Comparison of ENCODE assay signal across 8 cellular contexts in the genomic region with DNA sequence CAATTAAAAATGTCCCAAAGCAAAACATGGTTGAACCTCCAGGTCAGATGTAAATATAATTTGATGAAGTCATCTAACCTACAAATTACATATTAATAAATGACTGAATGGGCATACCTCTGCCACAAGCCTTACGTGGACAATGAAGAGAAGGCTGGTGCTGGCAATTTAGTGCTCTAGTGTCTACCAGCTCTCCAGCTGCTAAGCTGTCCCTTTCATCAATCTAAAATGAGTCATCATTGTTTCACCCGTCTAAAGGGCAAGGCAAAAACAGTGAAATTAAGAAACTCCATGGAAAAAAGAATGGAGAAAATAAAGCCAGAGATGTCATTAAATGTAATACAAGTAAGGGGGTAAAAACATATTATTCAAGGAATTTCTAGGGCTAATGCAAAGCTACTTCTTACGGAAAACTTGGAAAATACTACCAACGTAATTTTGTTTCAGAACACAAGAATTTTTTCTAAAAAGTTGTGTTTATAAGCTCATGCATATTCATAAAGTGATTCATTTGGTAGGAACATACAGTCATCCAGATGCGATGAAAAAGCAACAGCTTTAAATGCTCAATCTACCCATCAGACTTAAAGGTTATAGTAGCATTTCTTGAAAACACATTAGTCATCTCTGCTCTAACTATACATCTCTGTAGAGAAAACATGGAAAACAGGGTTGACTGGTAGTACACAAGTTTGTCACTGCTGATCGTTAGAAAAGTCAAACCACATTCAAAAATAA.
DNase-seq lines count a peak whose midpoint lies in the region; ATAC-seq, FAIRE-seq and TF ChIP-seq lines count a peak whose summit lies in the region.

No MANE protein-coding gene starts in this region.

- POLR2A ChIA-PET in HepG2 (lab: Yijun Ruan, JAX), result no interaction called here

- TF ChIP-seq POLR2A in HepG2 (IDR thresholded peaks at IDR 0.05; ENCODE audit: insufficient read depth in 1 of 2, low read depth in 2 of 2, low read length in 2 of 2), result no peak

- in situ Hi-C loops in HepG2 (cut with HindIII; ENCODE audit: extremely low pct_ligation_motif_present, low pct_unique_long_range_greater_than_20kb), result no loop called here

- CTCF ChIA-PET in HepG2 (lab: Yijun Ruan, JAX; ENCODE audit: low intra/inter-chr PET ratio, low total read pairs), result no interaction called here

- WGBS in HepG2 (ENCODE audit: low lambda C conversion rate), result 85% methylated on average over 6 of the region's 6 CpGs

- H3K27ac ChIP-seq in HepG2 (ENCODE audit: extremely low read length, insufficient read depth, low read length), result no peak overlapping the region

- TF ChIP-seq CTCF in AG10803 (conservative IDR thresholded peaks at IDR 0.05; ENCODE audit: low read length) (no peak), HepG2 (CRISPR knock-in tag; IDR thresholded peaks at IDR 0.05) (no peak)

- H3K27me3 ChIP-seq in adipocyte (replicated peaks; ENCODE audit: control insufficient read depth, insufficient read depth, low read length) (no peaks in the 10 kb centered on the region), HepG2 (ENCODE audit: control insufficient read depth in 1 of 2, insufficient read depth in 2 of 2, low read length in 2 of 2) (no peaks in the 10 kb centered on the region)

- intact Hi-C loops in HepG2 (cut with micrococcal nuclease; ENCODE audit: unreplicated experiment), result loop anchor here (10.0 kb wide), 1 partner anchor 102 kb away; no protein-coding TSS in a partner anchor

- DNase-seq in AG10803 (ENCODE audit: low read depth) (peak; percentile 67), HS-5 (ENCODE audit: low read depth) (peak; percentile 73), adipocyte (ENCODE audit: low read depth) (peak; percentile 76), HepG2 (ENCODE audit: low spot score) (no peak), anterior cingulate cortex (lab: John Stamatoyannopoulos, UW) (no peak), NCI-H345 treated with DMSO at 0.1 percent for 48 hours (lab: John Stamatoyannopoulos, UW; ENCODE audit: unreplicated experiment) (no peak), dermis blood vessel endothelial cell (no peak)

- H3K4me1 ChIP-seq in adipocyte (ENCODE audit: control insufficient read depth, insufficient read depth, low read length) (peaks cover 35% of the 10 kb centered on the region), HepG2 (ENCODE audit: insufficient read depth, low read length) (peaks cover 54% of the 10 kb centered on the region)

- H3K9me3 ChIP-seq in adipocyte (ENCODE audit: control insufficient read depth, low read length) (no peaks in the 10 kb centered on the region), HepG2 (ENCODE audit: low read length) (no peaks in the 10 kb centered on the region)

- H3K4me3 ChIP-seq in AG10803 (ENCODE audit: low read length) (no peak overlapping the region), adipocyte (ENCODE audit: low read length) (peak overlapping the region; percentile 14), HepG2 (replicated peaks in 1 of 3; ENCODE audit: insufficient read depth in 1 of 3, low read depth in 2 of 3, low read length in 3 of 3) (no peak overlapping the region)

- TF ChIP-seq RAD21 in HepG2 (CRISPR knock-in tag; IDR thresholded peaks at IDR 0.05), result no peak

- no peak overlapping the region for H3K4me2 ChIP-seq in HepG2 (ENCODE audit: low read depth, low read length)

- no peak for FAIRE-seq in HepG2 (lab: Jason Lieb, UNC)

- H3K36me3 ChIP-seq in adipocyte (ENCODE audit: control insufficient read depth, insufficient read depth, low read length, severe bottlenecking), result no peaks in the 10 kb centered on the region
- H3K36me3 ChIP-seq in HepG2 (replicated peaks in 1 of 2; ENCODE audit: control insufficient read depth in 1 of 2, insufficient read depth in 2 of 2, low read length in 2 of 2), result no peaks in the 10 kb centered on the region

- H4K20me1 ChIP-seq in HepG2 (ENCODE audit: insufficient read depth, low read length), result peaks cover 20% of the 10 kb centered on the region

- ATAC-seq in HepG2 (no peak; the same call in 2 of the 3 replicates), GM21367 (IDR thresholded peaks at IDR 0.05; ENCODE audit: unreplicated experiment) (no peak)

- BruUV-seq in HepG2 (replicated peaks; lab: Mats Ljungman, UMichigan), result no TSS peak

- TF ChIP-seq EP300 in HepG2 (IDR thresholded peaks at IDR 0.05; ENCODE audit: low read depth in 2 of 2, low read length in 2 of 2) (no peak), HepG2 (CRISPR knock-in tag; IDR thresholded peaks at IDR 0.05; ENCODE audit: borderline replicate concordance) (no peak)

- no peak overlapping the region for H2AFZ ChIP-seq in HepG2 (ENCODE audit: low read length)

- H3K9ac ChIP-seq in adipocyte (ENCODE audit: low read length), result no peak overlapping the region
- no peak overlapping the region for H3K9ac ChIP-seq in HepG2 (ENCODE audit: insufficient read depth, low read depth, low read length)

- H3K79me2 ChIP-seq in HepG2 (ENCODE audit: insufficient read depth, low read length), result peaks cover 32% of the 10 kb centered on the region

TF ChIP-seq in HepG2, 621 proteins besides CTCF, POLR2A, EP300 and RAD21:
- TF ChIP-seq ZNF572 (CRISPR knock-in tag; IDR thresholded peaks at IDR 0.05), result no peak
- TF ChIP-seq SRF (IDR thresholded peaks at IDR 0.05; ENCODE audit: low read depth, low read length), result no peak
- TF ChIP-seq, protein P1, sequence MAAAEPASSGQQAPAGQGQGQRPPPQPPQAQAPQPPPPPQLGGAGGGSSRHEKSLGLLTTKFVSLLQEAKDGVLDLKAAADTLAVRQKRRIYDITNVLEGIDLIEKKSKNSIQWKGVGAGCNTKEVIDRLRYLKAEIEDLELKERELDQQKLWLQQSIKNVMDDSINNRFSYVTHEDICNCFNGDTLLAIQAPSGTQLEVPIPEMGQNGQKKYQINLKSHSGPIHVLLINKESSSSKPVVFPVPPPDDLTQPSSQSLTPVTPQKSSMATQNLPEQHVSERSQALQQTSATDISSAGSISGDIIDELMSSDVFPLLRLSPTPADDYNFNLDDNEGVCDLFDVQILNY (CRISPR knock-in tag; conservative IDR thresholded peaks at IDR 0.05), result no peak
- no peak for TF ChIP-seq SRY (CRISPR knock-in tag; IDR thresholded peaks at IDR 0.05)
- TF ChIP-seq, protein P2, sequence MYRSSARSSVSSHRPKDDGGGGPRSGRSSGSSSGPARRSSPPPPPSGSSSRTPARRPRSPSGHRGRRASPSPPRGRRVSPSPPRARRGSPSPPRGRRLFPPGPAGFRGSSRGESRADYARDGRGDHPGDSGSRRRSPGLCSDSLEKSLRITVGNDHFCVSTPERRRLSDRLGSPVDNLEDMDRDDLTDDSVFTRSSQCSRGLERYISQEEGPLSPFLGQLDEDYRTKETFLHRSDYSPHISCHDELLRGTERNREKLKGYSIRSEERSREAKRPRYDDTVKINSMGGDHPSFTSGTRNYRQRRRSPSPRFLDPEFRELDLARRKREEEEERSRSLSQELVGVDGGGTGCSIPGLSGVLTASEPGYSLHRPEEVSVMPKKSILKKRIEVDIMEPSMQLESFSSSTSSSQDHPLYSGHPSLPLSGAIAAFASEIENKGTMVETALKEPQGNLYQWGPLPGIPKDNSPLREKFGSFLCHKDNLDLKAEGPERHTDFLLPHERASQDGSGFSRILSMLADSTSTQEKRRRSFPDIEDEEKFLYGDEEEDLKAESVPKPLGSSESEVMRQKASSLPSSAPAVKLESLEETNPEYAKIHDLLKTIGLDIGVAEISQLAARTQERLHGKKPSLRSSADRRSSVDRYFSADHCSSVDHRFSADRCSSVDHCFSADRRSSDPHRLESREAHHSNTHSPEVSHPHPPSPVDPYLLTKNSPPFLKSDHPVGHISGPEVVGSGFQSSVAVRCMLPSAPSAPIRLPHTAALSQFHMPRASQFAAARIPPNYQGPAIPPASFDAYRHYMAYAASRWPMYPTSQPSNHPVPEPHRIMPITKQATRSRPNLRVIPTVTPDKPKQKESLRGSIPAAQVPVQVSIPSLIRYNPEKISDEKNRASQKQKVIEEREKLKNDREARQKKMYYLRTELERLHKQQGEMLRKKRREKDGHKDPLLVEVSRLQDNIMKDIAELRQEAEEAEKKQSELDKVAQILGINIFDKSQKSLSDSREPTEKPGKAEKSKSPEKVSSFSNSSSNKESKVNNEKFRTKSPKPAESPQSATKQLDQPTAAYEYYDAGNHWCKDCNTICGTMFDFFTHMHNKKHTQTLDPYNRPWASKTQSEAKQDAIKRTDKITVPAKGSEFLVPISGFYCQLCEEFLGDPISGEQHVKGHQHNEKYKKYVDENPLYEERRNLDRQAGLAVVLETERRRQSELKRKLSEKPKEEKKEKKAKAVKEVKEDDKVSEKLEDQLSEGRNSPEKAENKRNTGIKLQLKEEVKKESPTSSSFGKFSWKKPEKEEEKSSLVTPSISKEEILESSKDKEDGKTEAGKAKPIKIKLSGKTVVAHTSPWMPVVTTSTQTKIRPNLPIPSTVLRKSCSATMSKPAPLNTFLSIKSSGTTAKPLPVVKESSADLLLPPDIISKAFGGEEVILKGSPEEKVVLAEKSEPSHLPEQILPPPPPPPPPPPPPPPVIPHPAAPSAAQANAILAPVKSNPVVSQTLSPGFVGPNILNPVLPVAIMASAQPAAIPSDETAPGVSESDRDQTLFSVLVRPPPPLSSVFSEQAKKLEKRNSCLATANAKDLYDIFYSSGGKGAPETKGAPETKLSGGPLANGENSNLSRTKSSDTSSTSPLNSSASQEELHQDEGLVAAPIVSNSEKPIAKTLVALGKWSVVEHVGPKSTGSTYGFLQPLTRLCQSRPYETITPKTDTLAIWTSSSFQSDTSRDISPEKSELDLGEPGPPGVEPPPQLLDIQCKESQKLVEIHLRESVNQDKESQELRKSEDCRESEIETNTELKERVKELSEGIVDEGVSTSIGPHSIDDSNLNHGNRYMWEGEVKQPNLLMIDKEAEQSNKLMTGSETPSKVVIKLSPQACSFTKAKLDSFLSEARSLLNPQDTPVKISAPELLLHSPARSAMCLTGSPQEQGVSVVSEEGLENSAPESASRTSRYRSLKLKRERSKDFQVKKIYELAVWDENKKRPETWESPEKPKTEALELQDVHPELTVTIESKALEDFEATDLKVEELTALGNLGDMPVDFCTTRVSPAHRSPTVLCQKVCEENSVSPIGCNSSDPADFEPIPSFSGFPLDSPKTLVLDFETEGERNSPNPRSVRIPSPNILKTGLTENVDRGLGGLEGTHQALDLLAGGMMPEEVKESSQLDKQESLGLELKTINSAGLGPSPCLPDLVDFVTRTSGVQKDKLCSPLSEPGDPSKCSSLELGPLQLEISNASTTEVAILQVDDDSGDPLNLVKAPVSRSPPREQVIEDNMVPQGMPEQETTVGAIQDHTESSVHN (CRISPR knock-in tag; IDR thresholded peaks at IDR 0.05), result no peak
- no peak for TF ChIP-seq ZNF75D (CRISPR knock-in tag; IDR thresholded peaks at IDR 0.05; ENCODE audit: borderline replicate concordance)
- no peak for TF ChIP-seq TCF12 (IDR thresholded peaks at IDR 0.05)
- TF ChIP-seq TCF12 (CRISPR knock-in tag; IDR thresholded peaks at IDR 0.05), result no peak
- peak; percentile 65 for TF ChIP-seq FOSL2 (CRISPR knock-in tag; IDR thresholded peaks at IDR 0.05)

Comparison
In these comparisons a context has a peak if more than half of its experiments do, and no peak if none do; other contexts are left out.
1. DNase-seq: peak in AG10803 (single experiment), HS-5 (single experiment) and adipocyte (single experiment); none in HepG2 (single experiment), anterior cingulate cortex (0 of 58), NCI-H345 treated with DMSO at 0.1 percent for 48 hours (single experiment) and dermis blood vessel endothelial cell (single experiment).